ENCODE assay signal across 25 cellular contexts in genomic region chr2:47256416-47257087, GRCh38.
"Had no signal": no experiment of that assay in that cellular context is flagged by ENCODE, and none has a peak within 500 bp of the region (broad histone marks: within the 10 kb centered on the region; RNA-seq: fewer than 3 reads in every experiment).

No MANE protein-coding gene starts in this region.

- H3K36me3 Mint-ChIP-seq: activated naive CD4-positive, alpha-beta T cell treated with anti-CD3 and anti-CD28 coated beads, Interleukin-2, amount 50 U/mL, for 72 hours; natural killer cell had no signal

- H3K4me3 Mint-ChIP-seq: activated B cell treated with CpG ODN at 0.5 μM for 24 hours; activated CD4-positive, alpha-beta T cell treated with anti-CD3 and anti-CD28 coated beads for 36 hours; activated T-cell treated with anti-CD3 and anti-CD28 coated beads, Interleukin-2, amount 50 U/mL, for 24 hours; activated T-helper 17 cell treated with anti-CD3 and anti-CD28 coated beads, Interleukin-2, amount 50 U/mL, for 72 hours; natural killer cell had no signal

- H3K27me3 Mint-ChIP-seq: activated B cell treated with CpG ODN at 0.5 μM for 24 hours; activated CD4-positive, alpha-beta T cell treated with anti-CD3 and anti-CD28 coated beads for 36 hours; activated T-cell treated with anti-CD3 and anti-CD28 coated beads, Interleukin-2, amount 50 U/mL, for 24 hours; activated T-helper 17 cell treated with anti-CD3 and anti-CD28 coated beads, Interleukin-2, amount 50 U/mL, for 72 hours had no signal

- ATAC-seq: activated CD4-positive, alpha-beta T cell treated with anti-CD3 and anti-CD28 coated beads for 36 hours; activated naive CD4-positive, alpha-beta T cell treated with anti-CD3 and anti-CD28 coated beads, Interleukin-2, amount 50 U/mL, for 72 hours; activated T-helper 17 cell treated with anti-CD3 and anti-CD28 coated beads, Interleukin-2, amount 50 U/mL, for 72 hours; gastrocnemius medialis; natural killer cell; sciatic nerve had no signal

- H3K36me3 ChIP-seq: esophagus squamous epithelium, gastrocnemius medialis, left ventricle myocardium inferior, thoracic aorta had no signal

- H3K27me3 ChIP-seq: esophagus squamous epithelium, gastrocnemius medialis had no signal

- H3K27ac Mint-ChIP-seq: activated B cell treated with CpG ODN at 0.5 μM for 24 hours; activated CD4-positive, alpha-beta T cell treated with anti-CD3 and anti-CD28 coated beads for 36 hours; activated naive CD4-positive, alpha-beta T cell treated with anti-CD3 and anti-CD28 coated beads, Interleukin-2, amount 50 U/mL, for 72 hours; activated T-cell treated with anti-CD3 and anti-CD28 coated beads, Interleukin-2, amount 50 U/mL, for 24 hours; activated T-helper 17 cell treated with anti-CD3 and anti-CD28 coated beads, Interleukin-2, amount 50 U/mL, for 72 hours; natural killer cell had no signal

- H3K79me2 ChIP-seq: parathyroid adenoma had no signal

- H3K9me3 Mint-ChIP-seq: activated naive CD4-positive, alpha-beta T cell treated with anti-CD3 and anti-CD28 coated beads, Interleukin-2, amount 50 U/mL, for 72 hours; activated T-cell treated with anti-CD3 and anti-CD28 coated beads, Interleukin-2, amount 50 U/mL, for 24 hours; activated T-helper 17 cell treated with anti-CD3 and anti-CD28 coated beads, Interleukin-2, amount 50 U/mL, for 72 hours; natural killer cell had no signal

- H3K4me2 ChIP-seq: smooth muscle cell had no signal

- H3K4me1 Mint-ChIP-seq: activated CD4-positive, alpha-beta T cell treated with anti-CD3 and anti-CD28 coated beads for 36 hours; activated T-helper 17 cell treated with anti-CD3 and anti-CD28 coated beads, Interleukin-2, amount 50 U/mL, for 72 hours; natural killer cell had no signal

- H3K9ac ChIP-seq: parathyroid adenoma had no signal

- H3K9me3 ChIP-seq: esophagus squamous epithelium, gastrocnemius medialis, left ventricle myocardium inferior, thoracic aorta had no signal

- H3K27ac ChIP-seq: esophagus squamous epithelium, gastrocnemius medialis, left ventricle myocardium inferior, parathyroid adenoma, thoracic aorta had no signal

- H3K4me1 ChIP-seq: esophagus squamous epithelium, gastrocnemius medialis, left ventricle myocardium inferior, parathyroid adenoma had no signal

- DNase-seq: activated B cell treated with CpG ODN at 0.5 μM for 24 hours; activated CD4-positive, alpha-beta T cell treated with anti-CD3 and anti-CD28 coated beads for 36 hours; activated CD4-positive, alpha-beta T cell treated with anti-CD3 and anti-CD28 coated beads, Interleukin-2, amount 50 U/mL, for 4 hours; activated CD8-positive, alpha-beta memory T cell treated with anti-CD3 and anti-CD28 coated beads for 24 hours; activated CD8-positive, alpha-beta memory T cell treated with anti-CD3 and anti-CD28 coated beads, Interleukin-2, amount 50 U/mL, for 4 hours; activated T-cell treated with anti-CD3 and anti-CD28 coated beads, Interleukin-2, amount 50 U/mL, for 24 hours; aorta; central memory CD4-positive, alpha-beta T cell; esophagus squamous epithelium; gastrocnemius medialis; hippocampal formation; kidney glomerular epithelial cell; left ventricle myocardium inferior; midbrain; natural killer cell; stimulated activated CD4-positive, alpha-beta T cell treated with anti-CD3 and anti-CD28 coated beads, Interleukin-15, amount 100 ng/mL, for 24 hours; stimulated activated CD4-positive, alpha-beta T cell treated with anti-CD3 and anti-CD28 coated beads, Interleukin-2, amount 100 ng/mL, for 48 hours; stimulated activated naive CD4-positive, alpha-beta T cell; T-helper 1 cell had no signal

- H3K4me3 ChIP-seq: esophagus squamous epithelium, gastrocnemius medialis, left ventricle myocardium inferior, smooth muscle cell, thoracic aorta had no signal
